ENCODE assay signal across 9 cellular contexts in genomic region chr9:135887021-135887507, GRCh38. TPM values are rescaled to one million over a fixed set of nuclear protein-coding genes. Genes with fewer than 3 reads are reported as not detected.
DNase-seq lines count a peak whose midpoint lies in the region; ATAC-seq and TF ChIP-seq lines count a peak whose summit lies in the region.
"Had no signal": no experiment of that assay in that cellular context is flagged by ENCODE, and none has a peak within 500 bp of the region (broad histone marks: within the 10 kb centered on the region; RNA-seq: fewer than 3 reads in every experiment).

No MANE protein-coding gene starts in this region.

- peak overlapping the region; percentile 78 for H3K27ac Mint-ChIP-seq in activated naive CD4-positive, alpha-beta T cell treated with anti-CD3 and anti-CD28 coated beads, Interleukin-2, amount 50 U/mL, for 24 hours
- H3K27ac Mint-ChIP-seq in type B pancreatic cell, result peak overlapping the region; percentile 55

- ATAC-seq in right cardiac atrium, result peak; percentile 15 to 38

- no peaks in the 10 kb centered on the region for H3K27me3 Mint-ChIP-seq in activated naive CD4-positive, alpha-beta T cell treated with anti-CD3 and anti-CD28 coated beads, Interleukin-2, amount 50 U/mL, for 24 hours
- no peaks in the 10 kb centered on the region for H3K27me3 Mint-ChIP-seq in type B pancreatic cell

- intact Hi-C loops in right cardiac atrium (cut with DNase I), result loop anchor here in 1 of 4 donors (10.0 kb wide), 1 partner anchor 238 kb away; no protein-coding TSS in a partner anchor

- H3K9me3 ChIP-seq in right cardiac atrium (ENCODE audit: control insufficient read depth, low read length), result no peaks in the 10 kb centered on the region
- H3K9me3 ChIP-seq: vagina had no signal

- 41% methylated on average over 18 of the region's 18 CpGs for WGBS in right cardiac atrium

- no peak overlapping the region for H3K4me3 ChIP-seq in right cardiac atrium (ENCODE audit: low read length)
- H3K4me3 ChIP-seq: vagina had no signal

- peaks cover 84% of the 10 kb centered on the region for H3K4me1 Mint-ChIP-seq in activated naive CD4-positive, alpha-beta T cell treated with anti-CD3 and anti-CD28 coated beads, Interleukin-2, amount 50 U/mL, for 24 hours
- peaks cover 75% of the 10 kb centered on the region for H3K4me1 Mint-ChIP-seq in type B pancreatic cell (ENCODE audit: unreplicated experiment)

- TF ChIP-seq CTCF in type B pancreatic cell (conservative IDR thresholded peaks at IDR 0.05), result no peak

- H3K36me3 Mint-ChIP-seq in activated naive CD4-positive, alpha-beta T cell treated with anti-CD3 and anti-CD28 coated beads, Interleukin-2, amount 50 U/mL, for 24 hours, result no peaks in the 10 kb centered on the region
- peaks cover 8% of the 10 kb centered on the region for H3K36me3 Mint-ChIP-seq in type B pancreatic cell

- no peak overlapping the region for H3K27ac ChIP-seq in right cardiac atrium (ENCODE audit: low read length)
- H3K27ac ChIP-seq: vagina had no signal

- no peak for DNase-seq in activated naive CD4-positive, alpha-beta T cell treated with Interleukin-2 at 50 U/mL for 16 hours
- DNase-seq in UCSD-AML1 (lab: John Stamatoyannopoulos, UW; ENCODE audit: unreplicated experiment) (peak; percentile 60), right cardiac atrium (peak in 2 of 3 donors; percentile 64 to 71), type B pancreatic cell (ENCODE audit: extremely low spot score, unreplicated experiment) (no peak), AG20443 (ENCODE audit: low spot score) (no peak)
- no peak for DNase-seq in stimulated activated naive CD4-positive, alpha-beta T cell (lab: John Stamatoyannopoulos, UW)
- DNase-seq in activated CD4-positive, CD25-positive, alpha-beta regulatory T cell treated with anti-CD3 and anti-CD28 coated beads, Interleukin-2, amount 50 U/mL, for 72 hours, result no peak

- H3K4me1 ChIP-seq in right cardiac atrium (ENCODE audit: control insufficient read depth, insufficient read depth, low read length), result peaks cover 32% of the 10 kb centered on the region

- H3K4me3 Mint-ChIP-seq in activated naive CD4-positive, alpha-beta T cell treated with anti-CD3 and anti-CD28 coated beads, Interleukin-2, amount 50 U/mL, for 24 hours, result peak overlapping the region; percentile 82
- peak overlapping the region; percentile 46 for H3K4me3 Mint-ChIP-seq in type B pancreatic cell

- H3K9me3 Mint-ChIP-seq in activated naive CD4-positive, alpha-beta T cell treated with anti-CD3 and anti-CD28 coated beads, Interleukin-2, amount 50 U/mL, for 24 hours, result no peaks in the 10 kb centered on the region
- no peaks in the 10 kb centered on the region for H3K9me3 Mint-ChIP-seq in type B pancreatic cell

- no peaks in the 10 kb centered on the region for H3K27me3 ChIP-seq in right cardiac atrium (ENCODE audit: control insufficient read depth, insufficient read depth)
- H3K27me3 ChIP-seq: vagina had no signal

RNA-seq across cellular contexts. Expression of gene CAMSAP1, which starts 20.3 kb away (rescaled TPM):
- total RNA-seq in right cardiac atrium, result 10 to 100 TPM; 13.9 to 22.8 (median 18.3) TPM
- polyA plus RNA-seq in right cardiac atrium, result 10.0 TPM
- total RNA-seq in type B pancreatic cell (ENCODE audit: low replicate concordance), result 33.9 and 58.2 TPM in 2 replicates

Comparison
In these comparisons a context has a peak if more than half of its experiments do, and no peak if none do; other contexts are left out.
1. DNase-seq: peak in UCSD-AML1 (single experiment) and right cardiac atrium (2 of 3); none in activated naive CD4-positive, alpha-beta T cell treated with Interleukin-2 at 50 U/mL for 16 hours (single experiment), type B pancreatic cell (single experiment), stimulated activated naive CD4-positive, alpha-beta T cell (0 of 6), AG20443 (single experiment) and activated CD4-positive, CD25-positive, alpha-beta regulatory T cell treated with anti-CD3 and anti-CD28 coated beads, Interleukin-2, amount 50 U/mL, for 72 hours (single experiment).